Comparison of ENCODE assay signal across 10 cellular contexts in genomic region chr4:2932561-2932950, GRCh38. TPM values are rescaled to one million over a fixed set of nuclear protein-coding genes. Genes with fewer than 3 reads are reported as not detected.
DNase-seq lines count a peak whose midpoint lies in the region; ATAC-seq, FAIRE-seq and TF ChIP-seq lines count a peak whose summit lies in the region.
"Had no signal": no experiment of that assay in that cellular context is flagged by ENCODE, and none has a peak within 500 bp of the region (broad histone marks: within the 10 kb centered on the region; RNA-seq: fewer than 3 reads in every experiment).

No MANE protein-coding gene starts in this region.

- H3K79me2 ChIP-seq in endothelial cell of umbilical vein (ENCODE audit: control insufficient read depth, insufficient read depth, low read length): peaks cover 18% of the 10 kb centered on the region

- POLR2A ChIA-PET in Panc1 (lab: Charles Lee) (no interaction called here), endothelial cell of umbilical vein (lab: Charles Lee) (no interaction called here)

- H4K20me1 ChIP-seq in endothelial cell of umbilical vein (replicated peaks; ENCODE audit: control insufficient read depth, extremely low read depth, insufficient read depth, low read length): no peaks in the 10 kb centered on the region

- CTCF ChIA-PET in Panc1 (lab: Charles Lee) (no interaction called here), endothelial cell of umbilical vein (lab: Charles Lee) (no interaction called here)

- H3K9ac ChIP-seq in endothelial cell of umbilical vein (replicated peaks; ENCODE audit: extremely low read depth, insufficient read depth, low read length): no peak overlapping the region

- DNase-seq in GM06990 (ENCODE audit: extremely low read depth, insufficient read length): peak; percentile 37
- DNase-seq in Panc1 (ENCODE audit: low read depth, low spot score): no peak
- DNase-seq in endothelial cell of umbilical vein (ENCODE audit: low read depth, low spot score): no peak
- DNase-seq in sciatic nerve (ENCODE audit: low spot score): peak; percentile 56
- DNase-seq in putamen (ENCODE audit: low spot score): no peak
- no peak for DNase-seq in NCI-H1417 treated with DMSO at 0.1 percent for 48 hours (lab: John Stamatoyannopoulos, UW)
- DNase-seq in D341Med (ENCODE audit: low spot score): no peak
- DNase-seq: stimulated activated CD4-positive, alpha-beta T cell treated with anti-CD3 and anti-CD28 coated beads, Interleukin-4, amount 100 ng/mL, for 4 hours had no signal

- dilution Hi-C loops in endothelial cell of umbilical vein (cut with MboI; ENCODE audit: extremely low pct_ligation_motif_present, low sequenced_read_pairs): no loop called here

- H3K27me3 ChIP-seq in GM06990 (replicated peaks; ENCODE audit: control insufficient read depth, insufficient read depth, low read length) (no peaks in the 10 kb centered on the region), Panc1 (ENCODE audit: control insufficient read depth, insufficient read depth, low read length) (no peaks in the 10 kb centered on the region), endothelial cell of umbilical vein (ENCODE audit: control insufficient read depth in 2 of 2, insufficient read depth in 2 of 2, low read length in 2 of 2) (no peaks in the 10 kb centered on the region)
- H3K27me3 ChIP-seq: adrenal gland had no signal

- BruUV-seq in Panc1 (replicated peaks; lab: Mats Ljungman, UMichigan) (TSS peak; percentile 61), endothelial cell of umbilical vein (replicated peaks; lab: Mats Ljungman, UMichigan) (no TSS peak)

- peak; percentile 17 for ATAC-seq in Panc1
- ATAC-seq in sciatic nerve: no peak
- no peak for ATAC-seq in HG02588 (IDR thresholded peaks at IDR 0.05; ENCODE audit: unreplicated experiment)

- no peak for TF ChIP-seq POLR2A in endothelial cell of umbilical vein (IDR thresholded peaks at IDR 0.05; ENCODE audit: low read depth, low read length)

- no peak for FAIRE-seq in endothelial cell of umbilical vein (lab: Jason Lieb, UNC)

- H3K27ac ChIP-seq in Panc1 (ENCODE audit: low read length) (peak overlapping the region; percentile 85), endothelial cell of umbilical vein (ENCODE audit: insufficient read depth, low read depth, low read length) (no peak overlapping the region)

- TF ChIP-seq CTCF in GM06990 (IDR thresholded peaks at IDR 0.05; ENCODE audit: insufficient read depth, low read length, poor library complexity, severe bottlenecking) (no peak), Panc1 (IDR thresholded peaks at IDR 0.05) (no peak), endothelial cell of umbilical vein (IDR thresholded peaks at IDR 0.05; ENCODE audit: extremely low read depth in 1 of 2, insufficient read depth in 1 of 2, low read depth in 1 of 2, low read length in 2 of 2) (no peak)

- H3K9me3 ChIP-seq in Panc1 (ENCODE audit: control insufficient read depth, insufficient read depth, low read depth, low read length) (no peaks in the 10 kb centered on the region), endothelial cell of umbilical vein (replicated peaks; ENCODE audit: control insufficient read depth, insufficient read depth, low read length) (no peaks in the 10 kb centered on the region)
- H3K9me3 ChIP-seq: adrenal gland had no signal

- no peak overlapping the region for H2AFZ ChIP-seq in endothelial cell of umbilical vein (ENCODE audit: low read depth, low read length)

- no peaks in the 10 kb centered on the region for H3K9me1 ChIP-seq in endothelial cell of umbilical vein (replicated peaks; ENCODE audit: control insufficient read depth, extremely low read depth, insufficient read depth, low read length)

- H3K4me3 ChIP-seq in GM06990 (replicated peaks; ENCODE audit: low read depth, low read length) (peak overlapping the region; percentile 80), Panc1 (ENCODE audit: low read depth in 2 of 2, low read length in 2 of 2) (peak overlapping the region; percentile 56), endothelial cell of umbilical vein (replicated peaks in 1 of 3; ENCODE audit: insufficient read depth in 1 of 3, low read depth in 1 of 3, low read length in 3 of 3) (no peak overlapping the region)

- intact Hi-C loops in Panc1 (cut with micrococcal nuclease; ENCODE audit: unreplicated experiment): loop anchor here (10.0 kb wide), 2 partner anchors 138 to 168 kb away; partner anchors contain the start of gene SH3BP2
- intact Hi-C loops in endothelial cell of umbilical vein (cut with micrococcal nuclease): loop anchor here (5.0 kb wide), 1 partner anchor 90 kb away; the partner anchor contains the start of gene ADD1
- intact Hi-C loops in sciatic nerve (cut with DNase I): loop anchor here (10.0 kb wide), 1 partner anchor 178 kb away; the partner anchor contains the start of gene TNIP2

- H3K4me2 ChIP-seq in endothelial cell of umbilical vein (ENCODE audit: insufficient read depth, low read length): peak overlapping the region; percentile 53

- H3K4me1 ChIP-seq in Panc1 (ENCODE audit: control insufficient read depth, insufficient read depth, low read length): peaks cover 33% of the 10 kb centered on the region
- H3K4me1 ChIP-seq in endothelial cell of umbilical vein (ENCODE audit: control insufficient read depth, extremely low read depth, insufficient read depth, low read length): peaks cover 28% of the 10 kb centered on the region

- in situ Hi-C loops in Panc1 (cut with HindIII; ENCODE audit: low pct_unique_long_range_greater_than_20kb, low sequenced_read_pairs): no loop called here

- H3K36me3 ChIP-seq in GM06990 (ENCODE audit: control insufficient read depth, insufficient read depth, low read length): peaks cover 28% of the 10 kb centered on the region
- H3K36me3 ChIP-seq in Panc1 (ENCODE audit: control insufficient read depth, insufficient read depth, low read length): no peaks in the 10 kb centered on the region
- H3K36me3 ChIP-seq in endothelial cell of umbilical vein (ENCODE audit: control insufficient read depth in 2 of 2, extremely low read depth in 1 of 2, insufficient read depth in 2 of 2, low read length in 2 of 2): peaks cover 7 to 27% of the 10 kb centered on the region in 2 experiments

TF ChIP-seq in endothelial cell of umbilical vein, 7 proteins besides CTCF, POLR2A, EP300 and RAD21:
- TF ChIP-seq POLR2AphosphoS5 (IDR thresholded peaks at IDR 0.05; ENCODE audit: insufficient read depth, low read depth, low read length): no peak
- no peak for TF ChIP-seq GATA2 (IDR thresholded peaks at IDR 0.05; ENCODE audit: insufficient read depth, insufficient read length, low read depth, low read length)
- no peak for TF ChIP-seq MYC (IDR thresholded peaks at IDR 0.05; ENCODE audit: low read depth, low read length)
- TF ChIP-seq JUN (IDR thresholded peaks at IDR 0.05; ENCODE audit: borderline replicate concordance, insufficient read depth, insufficient read length, low read depth): no peak
- TF ChIP-seq EZH2 (IDR thresholded peaks at IDR 0.05; ENCODE audit: borderline replicate concordance, low read depth, low read length, severe bottlenecking): no peak
- TF ChIP-seq FOS (IDR thresholded peaks at IDR 0.05; ENCODE audit: borderline replicate concordance, insufficient read depth, low read length): no peak
- no peak for TF ChIP-seq MAX (IDR thresholded peaks at IDR 0.05; ENCODE audit: insufficient read depth, insufficient read length)
TF ChIP-seq in endothelial cell of umbilical vein: peak in this region for 0.

RNA-seq across cellular contexts. Expression of gene NOP14, which starts 30.6 kb away (rescaled TPM):
- total RNA-seq in Panc1 (2021; ENCODE audit: unreplicated experiment) (32.9 TPM), endothelial cell of umbilical vein (40.3 and 45.2 TPM in 2 replicates), sciatic nerve (20.0 TPM)
- 26.3 TPM for polyA plus RNA-seq in Panc1 (2012; ENCODE audit: insufficient read length)
- polyA plus RNA-seq in endothelial cell of umbilical vein: 7.1 and 9.5 TPM in 2 replicates
- 12.1 and 14.3 TPM in 2 replicates for polyA plus RNA-seq in endothelial cell of umbilical vein (2011; cell fraction: cytosol; rRNA removed)
- polyA plus RNA-seq in endothelial cell of umbilical vein (2011; cell fraction: nucleus; rRNA removed): 20.1 and 28.5 TPM in 2 replicates
- 31.7 and 40.3 TPM in 2 replicates for polyA plus RNA-seq in endothelial cell of umbilical vein (2012)
- 10.6 and 12.6 TPM in 2 replicates for polyA minus RNA-seq in endothelial cell of umbilical vein
- 13.4 TPM for polyA minus RNA-seq in endothelial cell of umbilical vein (2011; cell fraction: cytosol; rRNA and poly(A)+ RNA removed)
- polyA minus RNA-seq in endothelial cell of umbilical vein (2011; cell fraction: nucleus; rRNA and poly(A)+ RNA removed): 8.8 and 9.5 TPM in 2 replicates

RNA-seq across cellular contexts. Expression of gene GRK4, which starts 30.8 kb away (rescaled TPM):
- total RNA-seq in Panc1 (2021; ENCODE audit: unreplicated experiment) (2.5 TPM), endothelial cell of umbilical vein (5.9 and 6.3 TPM in 2 replicates), sciatic nerve (14.8 TPM)
- 2.1 TPM for polyA plus RNA-seq in Panc1 (2012; ENCODE audit: insufficient read length)
- 3.1 and 3.2 TPM in 2 replicates for polyA plus RNA-seq in endothelial cell of umbilical vein
- polyA plus RNA-seq in endothelial cell of umbilical vein (2011; cell fraction: cytosol; rRNA removed): 3.3 and 3.5 TPM in 2 replicates
- 3.2 and 3.9 TPM in 2 replicates for polyA plus RNA-seq in endothelial cell of umbilical vein (2011; cell fraction: nucleus; rRNA removed)
- 3.7 and 4.6 TPM in 2 replicates for polyA plus RNA-seq in endothelial cell of umbilical vein (2012)
- 3.3 and 4.4 TPM in 2 replicates for polyA minus RNA-seq in endothelial cell of umbilical vein
- 1.2 TPM for polyA minus RNA-seq in endothelial cell of umbilical vein (2011; cell fraction: cytosol; rRNA and poly(A)+ RNA removed)
- 2.0 and 2.6 TPM in 2 replicates for polyA minus RNA-seq in endothelial cell of umbilical vein (2011; cell fraction: nucleus; rRNA and poly(A)+ RNA removed)

Comparison
In these comparisons a context has a peak if more than half of its experiments do, and no peak if none do; other contexts are left out.
1. DNase-seq: peak in GM06990 (single experiment) and sciatic nerve (single experiment); none in Panc1 (single experiment), endothelial cell of umbilical vein (single experiment), putamen (single experiment), NCI-H1417 treated with DMSO at 0.1 percent for 48 hours (single experiment) and D341Med (single experiment).
2. H3K4me3 ChIP-seq: peak in GM06990 (single experiment) and Panc1 (2 of 2); none in endothelial cell of umbilical vein (0 of 3).